In genomic region chr19:6100284-6100915, GRCh38 we compare ENCODE assay signal across 1 cellular context.
A peak's percentile ranks its signal among the peaks of the same experiment; 100 is the strongest.
TF ChIP-seq lines count a peak whose summit lies in the region.

No MANE protein-coding gene starts in this region.

TF ChIP-seq in K562, 482 proteins besides CTCF, POLR2A, EP300 and RAD21 (continued from another document and continues in another):
- TF ChIP-seq ZNF407 (IDR thresholded peaks at IDR 0.05; ENCODE audit: low read depth) (0 out of 2 replicates have a peak, but pooled peaks have one; percentile 13), CBFA2T2 (conservative IDR thresholded peaks at IDR 0.05) (no peak), DLX4 (CRISPR knock-in tag; IDR thresholded peaks at IDR 0.05) (no peak), ZNF280B (CRISPR knock-in tag; IDR thresholded peaks at IDR 0.05) (no peak), ZNF398 (CRISPR knock-in tag; IDR thresholded peaks at IDR 0.05) (no peak), ZFX (CRISPR knock-in tag; IDR thresholded peaks at IDR 0.05) (peak; percentile 92), NCOA2 (IDR thresholded peaks at IDR 0.05; ENCODE audit: partially characterized antibody in 2 of 2) (no peak), ZFP36 (IDR thresholded peaks at IDR 0.05; ENCODE audit: low read depth, low read length, partially characterized antibody) (no peak), KHSRP (IDR thresholded peaks at IDR 0.05) (no peak), ZNF644 (tag; IDR thresholded peaks at IDR 0.05; ENCODE audit: low read depth) (peak; percentile 90), ATF7 (IDR thresholded peaks at IDR 0.05) (0 out of 2 replicates have a peak, but pooled peaks have one; percentile 29), ZNF77 (CRISPR knock-in tag; IDR thresholded peaks at IDR 0.05) (no peak), TCF7L2 (IDR thresholded peaks at IDR 0.05; ENCODE audit: low read depth, low read length) (no peak), U2AF2 (optimal IDR thresholded peaks at IDR 0.05; ENCODE audit: low read depth, low read length) (no peak), ZNF512 (tag; IDR thresholded peaks at IDR 0.05) (no peak), NCOA4 (IDR thresholded peaks at IDR 0.05; ENCODE audit: partially characterized antibody) (no peak), ATF6 (CRISPR knock-in tag; IDR thresholded peaks at IDR 0.05) (no peak), ID3 (CRISPR knock-in tag; IDR thresholded peaks at IDR 0.05) (no peak), ID3 (tag; IDR thresholded peaks at IDR 0.05) (0 out of 2 replicates have a peak, but pooled peaks have one; percentile 39), ZNF316 (IDR thresholded peaks at IDR 0.05) (no peak), HDGF (IDR thresholded peaks at IDR 0.05) (peak; percentile 45; the same call in 1 of the 2 replicates), ZNF224 (CRISPR knock-in tag; IDR thresholded peaks at IDR 0.05) (no peak), BACH1 (tag; IDR thresholded peaks at IDR 0.05) (peak; percentile 79; the same call in 1 of the 2 replicates), GABPB1 (CRISPR knock-in tag; IDR thresholded peaks at IDR 0.05) (peak; percentile 91), TFAP4 (CRISPR knock-in tag; IDR thresholded peaks at IDR 0.05; ENCODE audit: borderline replicate concordance) (peak; percentile 52; the same call in 1 of the 2 replicates), ZKSCAN8 (CRISPR knock-in tag; IDR thresholded peaks at IDR 0.05) (peak; percentile 84), MAZ (CRISPR knock-in tag; conservative IDR thresholded peaks at IDR 0.05 in 1 of 2, IDR thresholded peaks at IDR 0.05 in 1 of 2) (peak; percentile 8 to 43; a peak in 1 of 4 replicates), E2F4 (CRISPR knock-in tag; IDR thresholded peaks at IDR 0.05; ENCODE audit: low read depth) (no peak), C11orf30 (IDR thresholded peaks at IDR 0.05; ENCODE audit: low read depth) (0 out of 2 replicates have a peak, but pooled peaks have one; percentile 19), RBM39 (optimal IDR thresholded peaks at IDR 0.05; ENCODE audit: low read depth, low read length) (no peak), RBBP5 (IDR thresholded peaks at IDR 0.05; ENCODE audit: borderline replicate concordance, insufficient read depth, low read length, poor library complexity, severe bottlenecking) (no peak), E2F3 (CRISPR knock-in tag; IDR thresholded peaks at IDR 0.05) (peak; percentile 65; the same call in 1 of the 2 replicates), FOXO4 (CRISPR knock-in tag; IDR thresholded peaks at IDR 0.05) (no peak), HNRNPUL1 (IDR thresholded peaks at IDR 0.05; ENCODE audit: low read length) (no peak), ELF1 (tag; IDR thresholded peaks at IDR 0.05) (peak; percentile 88), CBX2 (IDR thresholded peaks at IDR 0.05; ENCODE audit: insufficient read depth, low read length, poor library complexity, severe bottlenecking) (no peak), MNT (conservative IDR thresholded peaks at IDR 0.05) (no peak), ATF1 (CRISPR knock-in tag; IDR thresholded peaks at IDR 0.05) (no peak), ATF1 (tag; IDR thresholded peaks at IDR 0.05) (0 out of 2 replicates have a peak, but pooled peaks have one; percentile 24), DIDO1 (tag; IDR thresholded peaks at IDR 0.05; ENCODE audit: low read depth) (no peak)
